21 cellular contexts compared by ENCODE assay signal in genomic region chr4:7485096-7485495, GRCh38. TPM values are rescaled to one million over a fixed set of nuclear protein-coding genes. Genes with fewer than 3 reads are reported as not detected.
A peak's percentile ranks its signal among the peaks of the same experiment; 100 is the strongest.
DNase-seq lines count a peak whose midpoint lies in the region; ATAC-seq and TF ChIP-seq lines count a peak whose summit lies in the region.
"Had no signal": no experiment of that assay in that cellular context is flagged by ENCODE, and none has a peak within 500 bp of the region (broad histone marks: within the 10 kb centered on the region; RNA-seq: fewer than 3 reads in every experiment).

No MANE protein-coding gene starts in this region.

- H3K79me2 ChIP-seq in HCT116 (ENCODE audit: insufficient read depth, low read length) (no peaks in the 10 kb centered on the region), neural progenitor cell (ENCODE audit: low read depth) (no peaks in the 10 kb centered on the region)

- H3K4me1 Mint-ChIP-seq in neural progenitor cell (peaks cover 51% of the 10 kb centered on the region), natural killer cell (peaks cover 0 to 11% of the 10 kb centered on the region in 2 donors)
- H3K4me1 Mint-ChIP-seq: CD4-positive, CD25-positive, alpha-beta regulatory T cell; IgD-negative memory B cell had no signal

- POLR2A ChIA-PET in HCT116 (lab: Charles Lee) = no interaction called here

- intact Hi-C loops in HCT116 (cut with micrococcal nuclease) (no loop called here), natural killer cell (cut with micrococcal nuclease) (no loop called here)

- peaks cover 2% of the 10 kb centered on the region for H3K36me3 Mint-ChIP-seq in neural progenitor cell
- no peaks in the 10 kb centered on the region for H3K36me3 Mint-ChIP-seq in natural killer cell
- H3K36me3 Mint-ChIP-seq: CD4-positive, CD25-positive, alpha-beta regulatory T cell; IgD-negative memory B cell had no signal

- TF ChIP-seq RAD21 in HCT116 (IDR thresholded peaks at IDR 0.05; ENCODE audit: low read depth) = no peak

- no peaks in the 10 kb centered on the region for H3K9me2 ChIP-seq in HCT116 (ENCODE audit: insufficient read depth)
- H3K9me2 ChIP-seq: SK-N-SH had no signal

- H3K9me3 Mint-ChIP-seq in neural progenitor cell (peaks cover 13% of the 10 kb centered on the region), natural killer cell (no peaks in the 10 kb centered on the region)

- DNase-seq in NCI-H345 (lab: John Stamatoyannopoulos, UW) (peak; percentile 51), NCI-H345 treated with DMSO at 0.1 percent for 48 hours (lab: John Stamatoyannopoulos, UW; ENCODE audit: unreplicated experiment) (no peak), HCT116 (ENCODE audit: low read depth, low spot score) (no peak), NCI-H69 (lab: John Stamatoyannopoulos, UW) (peak; percentile 22), neural progenitor cell (ENCODE audit: low spot score) (no peak), natural killer cell (no peak), superior temporal gyrus (ENCODE audit: extremely low spot score) (no peak)
- DNase-seq in stimulated activated CD4-positive, alpha-beta T cell treated with anti-CD3 and anti-CD28 coated beads, Interleukin-4, amount 100 ng/mL, for 24 hours = no peak
- DNase-seq: CD4-positive, CD25-positive, alpha-beta regulatory T cell; COR-L47; DMS79 treated with DMSO at 0.1 percent for 48 hours; GM23248; NCI-H1105; NCI-H1694; NCI-H2081; NCI-H446; SIG-M5; SK-N-SH had no signal

- RAD21 ChIA-PET in HCT116 (lab: Charles Lee; ENCODE audit: low non-redundant PET in 1 of 2, low total read pairs in 2 of 2, uncharacterized antibody in 2 of 2, unreplicated experiment in 2 of 2) = no interaction called here

- no peaks in the 10 kb centered on the region for H3K36me3 ChIP-seq in HCT116 (ENCODE audit: control insufficient read depth in 1 of 2, insufficient read depth in 2 of 2, low read length in 2 of 2)
- no peaks in the 10 kb centered on the region for H3K36me3 ChIP-seq in neural progenitor cell
- H3K36me3 ChIP-seq: HAP-1 had no signal

- H3K27me3 ChIP-seq in HCT116 (ENCODE audit: insufficient read depth, low read length) (peaks cover 15% of the 10 kb centered on the region; the same call in 1 of the 2 replicates), neural progenitor cell (no peaks in the 10 kb centered on the region)

- 0 out of 2 replicates have a peak, but pooled peaks have one; percentile 22 for ATAC-seq in HCT116
- no peak for ATAC-seq in natural killer cell
- ATAC-seq: GM12878 had no signal

- H3K4me3 Mint-ChIP-seq in neural progenitor cell = no peak overlapping the region
- H3K4me3 Mint-ChIP-seq in natural killer cell = no peak overlapping the region

- no peaks in the 10 kb centered on the region for H3K4me1 ChIP-seq in HCT116 (ENCODE audit: control insufficient read depth in 1 of 2, insufficient read depth in 2 of 2, low read length in 2 of 2)
- peaks cover 38% of the 10 kb centered on the region for H3K4me1 ChIP-seq in neural progenitor cell
- H3K4me1 ChIP-seq: HAP-1 had no signal

- peaks cover 14% of the 10 kb centered on the region for H3F3A ChIP-seq in neural progenitor cell (ENCODE audit: low read depth)

- no TSS peak for BruUV-seq in HCT116 (replicated peaks; lab: Mats Ljungman, UMichigan)

- H3K9me3 ChIP-seq in HCT116 (ENCODE audit: control insufficient read depth in 1 of 2, insufficient read depth in 1 of 2, low read depth in 1 of 2, low read length in 2 of 2) = no peaks in the 10 kb centered on the region
- H3K9me3 ChIP-seq in neural progenitor cell (ENCODE audit: low read depth) = no peaks in the 10 kb centered on the region
- H3K9me3 ChIP-seq: HAP-1, SK-N-SH had no signal

- no peak overlapping the region for H3K9ac ChIP-seq in HCT116 (ENCODE audit: low read length)
- no peak overlapping the region for H3K9ac ChIP-seq in neural progenitor cell
- H3K9ac ChIP-seq: GM23248, SK-N-SH had no signal

- H2AFZ ChIP-seq in HCT116 (ENCODE audit: low read depth, low read length, poor library complexity, severe bottlenecking) (no peak overlapping the region), neural progenitor cell (replicated peaks) (no peak overlapping the region)
- H2AFZ ChIP-seq: GM23248 had no signal

- TF ChIP-seq CTCF in HCT116 (IDR thresholded peaks at IDR 0.05 in 2 of 3, conservative IDR thresholded peaks at IDR 0.05 in 1 of 3; ENCODE audit: borderline replicate concordance in 1 of 3, insufficient read depth in 1 of 3, low read depth in 2 of 3, low read length in 2 of 3) (no peak), neural progenitor cell (IDR thresholded peaks at IDR 0.05) (no peak), natural killer cell (IDR thresholded peaks at IDR 0.05) (no peak)

- H3K27ac ChIP-seq in HCT116 (ENCODE audit: low read depth, low read length) = no peak overlapping the region
- H3K27ac ChIP-seq in neural progenitor cell = no peak overlapping the region
- H3K27ac ChIP-seq: GM23248 had no signal

- no peaks in the 10 kb centered on the region for H4K20me1 ChIP-seq in HCT116 (ENCODE audit: insufficient read depth)
- peaks cover 7% of the 10 kb centered on the region for H4K20me1 ChIP-seq in neural progenitor cell (ENCODE audit: low read depth)

- H3K4me3 ChIP-seq in HCT116 (replicated peaks in 1 of 2; ENCODE audit: low read depth in 1 of 2, low read length in 2 of 2) (no peak overlapping the region), neural progenitor cell (no peak overlapping the region)
- H3K4me3 ChIP-seq: GM12878, GM23248, HAP-1 had no signal

- H3K27me3 Mint-ChIP-seq in neural progenitor cell (ENCODE audit: insufficient read depth, low read depth) (peaks cover 8% of the 10 kb centered on the region), natural killer cell (ENCODE audit: low read depth in 2 of 2) (peaks cover 26 to 30% of the 10 kb centered on the region in 2 donors)

- H3K27ac Mint-ChIP-seq in neural progenitor cell (peak overlapping the region; percentile 46), natural killer cell (peak overlapping the region in 1 of 2 donors; percentile 10)
- H3K27ac Mint-ChIP-seq: CD4-positive, CD25-positive, alpha-beta regulatory T cell; IgD-negative memory B cell had no signal

- H3K4me2 ChIP-seq in HCT116 (ENCODE audit: low read length) (no peak overlapping the region), neural progenitor cell (no peak overlapping the region)
- H3K4me2 ChIP-seq: SK-N-SH had no signal

- TF ChIP-seq POLR2A in HCT116 (IDR thresholded peaks at IDR 0.05; ENCODE audit: borderline replicate concordance, extremely low read depth, insufficient read depth, insufficient read length) = no peak

- CTCF ChIA-PET in HCT116 (lab: Charles Lee) = no interaction called here

TF ChIP-seq in HCT116, 20 proteins besides CTCF, POLR2A, EP300 and RAD21:
- no peak for TF ChIP-seq EZH2 (IDR thresholded peaks at IDR 0.05)
- TF ChIP-seq TCF7L2 (IDR thresholded peaks at IDR 0.05; ENCODE audit: borderline replicate concordance, extremely low read depth, insufficient read depth, insufficient read length) = no peak
- no peak for TF ChIP-seq REST (IDR thresholded peaks at IDR 0.05; ENCODE audit: low read depth)
- TF ChIP-seq SIN3A (IDR thresholded peaks at IDR 0.05; ENCODE audit: low read depth) = no peak

RNA-seq across cellular contexts. Expression of gene PSAPL1, which starts 50.4 kb away (rescaled TPM):
- total RNA-seq in HCT116 (2021; ENCODE audit: unreplicated experiment) = 0.05 TPM
- polyA plus RNA-seq in HCT116 (2012) = 0.08 TPM in 1 of 2 replicates, not detected in the other
- 0.06 TPM in 1 of 2 replicates, not detected in the other for total RNA-seq in neural progenitor cell (ENCODE audit: low replicate concordance)
- not detected for total RNA-seq in natural killer cell
- total RNA-seq: CD4-positive, CD25-positive, alpha-beta regulatory T cell; GM12878; GM23248 had no signal
- polyA plus RNA-seq: CD4-positive, CD25-positive, alpha-beta regulatory T cell; GM12878; GM23248; IgD-negative memory B cell had no signal

Comparison
In these comparisons a context has a peak if more than half of its experiments do, and no peak if none do; other contexts are left out.
1. DNase-seq: peak in NCI-H345 (single experiment) and NCI-H69 (single experiment); none in NCI-H345 treated with DMSO at 0.1 percent for 48 hours (single experiment), HCT116 (single experiment), neural progenitor cell (single experiment), stimulated activated CD4-positive, alpha-beta T cell treated with anti-CD3 and anti-CD28 coated beads, Interleukin-4, amount 100 ng/mL, for 24 hours (single experiment), natural killer cell (single experiment) and superior temporal gyrus (single experiment).